In genomic region chr4:184263910-184264732, GRCh38 we compare ENCODE assay signal across 7 cellular contexts. TPM values are rescaled to one million over a fixed set of nuclear protein-coding genes. Genes with fewer than 3 reads are reported as not detected.
DNase-seq lines count a peak whose midpoint lies in the region; ATAC-seq, FAIRE-seq and TF ChIP-seq lines count a peak whose summit lies in the region.

No MANE protein-coding gene starts in this region.

- no peaks in the 10 kb centered on the region for H3K4me1 ChIP-seq in breast epithelium

- no peak for TF ChIP-seq POLR2A in breast epithelium (IDR thresholded peaks at IDR 0.05)

- H3K27ac ChIP-seq in WERI-Rb-1, result no peak overlapping the region
- H3K27ac ChIP-seq in breast epithelium, result no peak overlapping the region

- FAIRE-seq in islet of Langerhans (lab: Jason Lieb, UNC), result peak; percentile 93

- intact Hi-C loops in breast epithelium (cut with DNase I; ENCODE audit: low total_unique reads), result no loop called here

- no peaks in the 10 kb centered on the region for H3K9me3 ChIP-seq in WERI-Rb-1 (ENCODE audit: severe bottlenecking)
- no peaks in the 10 kb centered on the region for H3K9me3 ChIP-seq in breast epithelium

- H3K36me3 ChIP-seq in WERI-Rb-1 (no peaks in the 10 kb centered on the region), breast epithelium (no peaks in the 10 kb centered on the region)

- TF ChIP-seq CTCF in WERI-Rb-1 (IDR thresholded peaks at IDR 0.05; ENCODE audit: low read depth, low read length) (peak; percentile 82), breast epithelium (IDR thresholded peaks at IDR 0.05) (peak; percentile 94 to 97 (median 95))

- no peak overlapping the region for H3K4me3 ChIP-seq in WERI-Rb-1 (ENCODE audit: low read depth, low read length)
- no peak overlapping the region for H3K4me3 ChIP-seq in breast epithelium

- H3K27me3 ChIP-seq in WERI-Rb-1 (ENCODE audit: insufficient read depth, low read depth, severe bottlenecking) (no peaks in the 10 kb centered on the region), breast epithelium (no peaks in the 10 kb centered on the region)

- DNase-seq in NCI-H226, result peak; percentile 62
- peak; percentile 96 for DNase-seq in WERI-Rb-1
- DNase-seq in breast epithelium (ENCODE audit: low spot score in 2 of 2), result peak; percentile 87 to 96
- peak; percentile 89 to 93 for DNase-seq in stimulated activated CD4-positive, alpha-beta T cell treated with anti-CD3 and anti-CD28 coated beads, Interleukin-15, amount 100 ng/mL, for 48 hours (ENCODE audit: low read depth in 2 of 2)

- ATAC-seq in GM18498 (IDR thresholded peaks at IDR 0.05; ENCODE audit: unreplicated experiment), result peak; percentile 31
- ATAC-seq in HG03159 (IDR thresholded peaks at IDR 0.05; ENCODE audit: unreplicated experiment), result peak; percentile 36

RNA-seq across cellular contexts. Expression of gene ENPP6, which starts 46.4 kb away (rescaled TPM):
- under 1 TPM; 0.16 to 0.59 (median 0.33) TPM for total RNA-seq in breast epithelium
